ENCODE assay signal across 8 cellular contexts in genomic region chr2:151827564-151828142, GRCh38. TPM values are rescaled to one million over a fixed set of nuclear protein-coding genes. Genes with fewer than 3 reads are reported as not detected.
DNase-seq lines count a peak whose midpoint lies in the region; ATAC-seq and TF ChIP-seq lines count a peak whose summit lies in the region.

No MANE protein-coding gene starts in this region.

- in situ Hi-C loops in gastrocnemius medialis (cut with MboI; ENCODE audit: low sequenced_read_pairs in 4 of 4) = loop anchor here in 2 of 4 donors (25.0 kb wide), 2 partner anchors 185 to 885 kb away; partner anchors contain the start of genes ARL6IP6 (in 1 of the 2) and PRPF40A (in 1 of the 2)

- H3K79me2 ChIP-seq in OCI-LY3 (ENCODE audit: low read length) (peaks cover 55% of the 10 kb centered on the region), hepatocyte (peaks cover 54% of the 10 kb centered on the region)

- intact Hi-C loops in gastrocnemius medialis (cut with DNase I; ENCODE audit: low total_unique reads) = loop anchor here (2.0 to 5.0 kb wide), 5 partner anchors 95 to 890 kb away; partner anchors contain the start of genes ARL6IP6, NEB and PRPF40A

- H3K36me3 ChIP-seq in OCI-LY3 (replicated peaks; ENCODE audit: low read depth, low read length) = peaks cover 3% of the 10 kb centered on the region
- H3K36me3 ChIP-seq in hepatocyte (replicated peaks; ENCODE audit: insufficient read depth, low read depth) = no peaks in the 10 kb centered on the region
- no peaks in the 10 kb centered on the region for H3K36me3 ChIP-seq in gastrocnemius medialis

- H3K4me3 ChIP-seq in OCI-LY3 (ENCODE audit: low read length) (peak overlapping the region; percentile 100), hepatocyte (peak overlapping the region; percentile 95), gastrocnemius medialis (peak overlapping the region; percentile 87 to 94 (median 90))

- H3K27ac ChIP-seq in OCI-LY3 (ENCODE audit: low read length) = peak overlapping the region; percentile 66
- H3K27ac ChIP-seq in hepatocyte = peak overlapping the region; percentile 88
- H3K27ac ChIP-seq in gastrocnemius medialis = peak overlapping the region; percentile 90 to 96 (median 95)

- H3K4me1 ChIP-seq in OCI-LY3 (ENCODE audit: low read length) (peaks cover 25% of the 10 kb centered on the region), hepatocyte (ENCODE audit: insufficient read depth) (peaks cover 23% of the 10 kb centered on the region), gastrocnemius medialis (peaks cover 50 to 56% of the 10 kb centered on the region in 2 donors)

- H3K27me3 ChIP-seq in OCI-LY3 (ENCODE audit: low read depth, low read length) = peaks cover 13% of the 10 kb centered on the region; the same call in 1 of the 2 replicates
- H3K27me3 ChIP-seq in hepatocyte = no peaks in the 10 kb centered on the region
- no peaks in the 10 kb centered on the region for H3K27me3 ChIP-seq in gastrocnemius medialis

- peaks cover 45% of the 10 kb centered on the region for H4K20me1 ChIP-seq in OCI-LY3 (ENCODE audit: insufficient read depth, low read length)
- peaks cover 36% of the 10 kb centered on the region for H4K20me1 ChIP-seq in hepatocyte (ENCODE audit: insufficient read depth, poor library complexity, severe bottlenecking)

- no peak for TF ChIP-seq CTCF in OCI-LY3 (IDR thresholded peaks at IDR 0.05; ENCODE audit: low read depth, low read length)
- TF ChIP-seq CTCF in hepatocyte (IDR thresholded peaks at IDR 0.05; ENCODE audit: poor library complexity) = no peak
- TF ChIP-seq CTCF in gastrocnemius medialis (IDR thresholded peaks at IDR 0.05 in 4 of 5, conservative IDR thresholded peaks at IDR 0.05 in 1 of 5) = no peak

- DNase-seq in SIG-M5 treated with dmso at 0.1 percent for 504 hours (lab: John Stamatoyannopoulos, UW; ENCODE audit: unreplicated experiment) = peak; percentile 48
- DNase-seq in SIG-M5 (lab: John Stamatoyannopoulos, UW) = no peak
- peak; percentile 25 for DNase-seq in amniotic epithelial cell (ENCODE audit: low read depth)
- peak; percentile 43 for DNase-seq in hepatocyte (ENCODE audit: low spot score)
- no peak for DNase-seq in gastrocnemius medialis
- DNase-seq in NCI-H510A treated with DMSO at 0.1 percent for 48 hours (lab: John Stamatoyannopoulos, UW) = no peak

- peak overlapping the region; percentile 96 for H3K9ac ChIP-seq in OCI-LY3 (ENCODE audit: low read length)

- TF ChIP-seq POLR2A in gastrocnemius medialis (IDR thresholded peaks at IDR 0.05) = no peak

- H3K9me2 ChIP-seq in hepatocyte (replicated peaks; ENCODE audit: insufficient read depth) = no peaks in the 10 kb centered on the region

- peak; percentile 13 for ATAC-seq in HG02623 (IDR thresholded peaks at IDR 0.05; ENCODE audit: unreplicated experiment)
- peak; percentile 20 for ATAC-seq in gastrocnemius medialis

- H2AFZ ChIP-seq in OCI-LY3 (ENCODE audit: low read depth, low read length) = peak overlapping the region; percentile 93
- peak overlapping the region; percentile 85 for H2AFZ ChIP-seq in hepatocyte

- H3K9me3 ChIP-seq in OCI-LY3 (ENCODE audit: insufficient read depth, low read length) = no peaks in the 10 kb centered on the region
- H3K9me3 ChIP-seq in hepatocyte (ENCODE audit: low read depth) = no peaks in the 10 kb centered on the region
- H3K9me3 ChIP-seq in gastrocnemius medialis = no peaks in the 10 kb centered on the region

- H3K4me2 ChIP-seq in OCI-LY3 (ENCODE audit: low read length) (peak overlapping the region; percentile 91), hepatocyte (peak overlapping the region; percentile 79)

- WGBS in hepatocyte (ENCODE audit: low lambda C conversion rate, missing lambda C conversion rate) = 1% methylated on average over 37 of the region's 38 CpGs

RNA-seq across cellular contexts. Expression of gene ARL5A, which starts 0.6 kb away (rescaled TPM):
- total RNA-seq in hepatocyte = 66.4 and 68.3 TPM in 2 replicates
- 23.2 and 23.4 TPM in 2 replicates for polyA plus RNA-seq in hepatocyte
- 10 to 100 TPM; 45.0 to 81.7 (median 60.6) TPM for total RNA-seq in gastrocnemius medialis

Comparison
In these comparisons a context has a peak if more than half of its experiments do, and no peak if none do; other contexts are left out.
1. DNase-seq: peak in SIG-M5 treated with dmso at 0.1 percent for 504 hours (single experiment), amniotic epithelial cell (single experiment) and hepatocyte (single experiment); none in SIG-M5 (single experiment), gastrocnemius medialis (0 of 2) and NCI-H510A treated with DMSO at 0.1 percent for 48 hours (single experiment).
2. Peak in every context shown above with its lines, with median percentiles within 50 percentile points of each other: H3K27ac ChIP-seq and H3K4me3 ChIP-seq.